In genomic region chr14:99751539-99752485, GRCh38 we compare ENCODE assay signal across 14 cellular contexts. TPM values are rescaled to one million over a fixed set of nuclear protein-coding genes. Genes with fewer than 3 reads are reported as not detected.
DNase-seq lines count a peak whose midpoint lies in the region; ATAC-seq and TF ChIP-seq lines count a peak whose summit lies in the region.
"Had no signal": no experiment of that assay in that cellular context is flagged by ENCODE, and none has a peak within 500 bp of the region (broad histone marks: within the 10 kb centered on the region; RNA-seq: fewer than 3 reads in every experiment).

No MANE protein-coding gene starts in this region.

- H4K20me1 ChIP-seq in SK-N-SH (ENCODE audit: insufficient read depth): no peaks in the 10 kb centered on the region

- no peaks in the 10 kb centered on the region for H3K79me2 ChIP-seq in SK-N-SH (ENCODE audit: insufficient read depth)

- H3K4me3 ChIP-seq in SK-N-SH (ENCODE audit: low read depth in 2 of 2, low read length in 1 of 2) (no peak overlapping the region), breast epithelium (no peak overlapping the region), lower lobe of right lung (no peak overlapping the region), transverse colon (no peak overlapping the region)
- H3K4me3 ChIP-seq: suprapubic skin had no signal

- H3K36me3 ChIP-seq in SK-N-SH (replicated peaks in 1 of 2; ENCODE audit: control insufficient read depth in 1 of 2, insufficient read depth in 2 of 2, low read length in 1 of 2): no peaks in the 10 kb centered on the region
- no peaks in the 10 kb centered on the region for H3K36me3 ChIP-seq in breast epithelium
- no peaks in the 10 kb centered on the region for H3K36me3 ChIP-seq in lower lobe of right lung
- no peaks in the 10 kb centered on the region for H3K36me3 ChIP-seq in transverse colon
- H3K36me3 ChIP-seq: suprapubic skin had no signal

- no peak for ATAC-seq in SK-N-SH treated with all-trans-retinoic acid at 6 μM for 48 hours
- no peak for ATAC-seq in lower lobe of right lung
- no peak for ATAC-seq in GM19023 (IDR thresholded peaks at IDR 0.05; ENCODE audit: unreplicated experiment)
- ATAC-seq: activated T-helper 17 cell treated with anti-CD3 and anti-CD28 coated beads, Interleukin-2, amount 50 U/mL, for 72 hours had no signal

- H3K27ac ChIP-seq in SK-N-SH (ENCODE audit: low read depth in 2 of 2, low read length in 1 of 2): peak overlapping the region in 1 of 2 experiments; percentile 37; a peak in 2 of 4 replicates
- peak overlapping the region; percentile 19 to 57 for H3K27ac ChIP-seq in breast epithelium
- H3K27ac ChIP-seq in lower lobe of right lung: peak overlapping the region; percentile 48
- H3K27ac ChIP-seq in transverse colon: peak overlapping the region; percentile 78 to 83 (median 80)
- H3K27ac ChIP-seq: suprapubic skin had no signal

- H3K4me2 ChIP-seq in SK-N-SH: peak overlapping the region; percentile 63

- no peak overlapping the region for H2AFZ ChIP-seq in SK-N-SH (ENCODE audit: low read depth)

- no peaks in the 10 kb centered on the region for H3K9me2 ChIP-seq in SK-N-SH

- peaks cover 4% of the 10 kb centered on the region for H3F3A ChIP-seq in SK-N-SH (replicated peaks; ENCODE audit: insufficient read depth)

- TF ChIP-seq CTCF in SK-N-SH (IDR thresholded peaks at IDR 0.05) (no peak), breast epithelium (IDR thresholded peaks at IDR 0.05) (no peak), lower lobe of right lung (IDR thresholded peaks at IDR 0.05) (no peak), transverse colon (IDR thresholded peaks at IDR 0.05) (no peak)

- in situ Hi-C loops in transverse colon (cut with MboI; ENCODE audit: low pct_ligation_motif_present in 1 of 4, low pct_unique_long_range_greater_than_20kb in 1 of 4, low sequenced_read_pairs in 3 of 4): no loop called here

- TF ChIP-seq EP300 in SK-N-SH (IDR thresholded peaks at IDR 0.05; ENCODE audit: borderline replicate concordance in 1 of 2, low read depth in 1 of 2, low read length in 1 of 2): no peak
- no peak for TF ChIP-seq EP300 in transverse colon (IDR thresholded peaks at IDR 0.05; ENCODE audit: low read depth)

- WGBS in SK-N-SH (ENCODE audit: low lambda C conversion rate): 77% methylated on average over 25 of the region's 25 CpGs
- 51 to 89% methylated on average over 5 to 25 of the region's 25 CpGs for WGBS in transverse colon (ENCODE audit: low coverage in 1 of 2), 2 donors

- no peaks in the 10 kb centered on the region for H3K9me3 ChIP-seq in SK-N-SH
- no peaks in the 10 kb centered on the region for H3K9me3 ChIP-seq in breast epithelium
- no peaks in the 10 kb centered on the region for H3K9me3 ChIP-seq in lower lobe of right lung
- no peaks in the 10 kb centered on the region for H3K9me3 ChIP-seq in transverse colon
- H3K9me3 ChIP-seq: suprapubic skin had no signal

- TF ChIP-seq POLR2A in breast epithelium (IDR thresholded peaks at IDR 0.05) (no peak), transverse colon (IDR thresholded peaks at IDR 0.05) (no peak)

- peak overlapping the region; percentile 43; the same call in 1 of the 2 replicates for H3K9ac ChIP-seq in SK-N-SH

- DNase-seq in SK-N-SH: no peak
- no peak for DNase-seq in breast epithelium (ENCODE audit: low spot score in 2 of 2)
- peak; percentile 44 for DNase-seq in lower lobe of right lung
- no peak for DNase-seq in transverse colon
- DNase-seq in Ammon's horn (ENCODE audit: low spot score): no peak
- no peak for DNase-seq in NCI-H774 (lab: John Stamatoyannopoulos, UW)
- DNase-seq: 8988T; activated CD4-positive, CD25-positive, alpha-beta regulatory T cell; NCI-H1417 treated with DMSO at 0.1 percent for 48 hours had no signal

- peaks cover 19 to 40% of the 10 kb centered on the region in 2 experiments; a peak in 3 of 4 replicates for H3K4me1 ChIP-seq in SK-N-SH (ENCODE audit: control insufficient read depth in 1 of 2, insufficient read depth in 2 of 2, low read depth in 1 of 2, low read length in 1 of 2)
- peaks cover 0 to under 1% of the 10 kb centered on the region in 2 donors for H3K4me1 ChIP-seq in breast epithelium
- peaks cover 85% of the 10 kb centered on the region for H3K4me1 ChIP-seq in lower lobe of right lung
- H3K4me1 ChIP-seq in transverse colon: peaks cover 34 to 64% (median 41%) of the 10 kb centered on the region in 4 donors

- no peak for TF ChIP-seq RAD21 in SK-N-SH (IDR thresholded peaks at IDR 0.05; ENCODE audit: low read length)

- intact Hi-C loops in breast epithelium (cut with DNase I; ENCODE audit: low total_unique reads) (no loop called here), lower lobe of right lung (cut with DNase I) (no loop called here), transverse colon (cut with DNase I; ENCODE audit: low total_unique reads) (loop anchor here (5.0 kb wide), 1 partner anchor 35 kb away; no protein-coding TSS in a partner anchor)

- H3K27me3 ChIP-seq in SK-N-SH (ENCODE audit: insufficient read depth) (no peaks in the 10 kb centered on the region), breast epithelium (peaks cover 0 to 5% of the 10 kb centered on the region in 2 donors), lower lobe of right lung (ENCODE audit: low read depth) (peaks cover 14% of the 10 kb centered on the region), transverse colon (peaks cover 7% of the 10 kb centered on the region)

- CTCF ChIA-PET in SK-N-SH (lab: Yijun Ruan, JAX): interaction anchor here (0.6 to 4.2 kb wide), 9 partner anchors 14 to 404 kb away, joined by 3 to 25 read pairs (median 3); no protein-coding TSS in a partner anchor

- POLR2A ChIA-PET in SK-N-SH (lab: Yijun Ruan, JAX): no interaction called here

TF ChIP-seq in SK-N-SH, 30 proteins besides CTCF, POLR2A, EP300 and RAD21:
- no peak for TF ChIP-seq RFX5 (IDR thresholded peaks at IDR 0.05; ENCODE audit: low read length)
- TF ChIP-seq TEAD4 (IDR thresholded peaks at IDR 0.05; ENCODE audit: borderline replicate concordance, insufficient read depth): no peak
- no peak for TF ChIP-seq RXRA (IDR thresholded peaks at IDR 0.05; ENCODE audit: borderline replicate concordance, low read depth)

TF ChIP-seq in SK-N-SH treated with all-trans-retinoic acid at 6 μM for 48 hours, 23 proteins besides CTCF, POLR2A, EP300 and RAD21 (continues in another document):
- TF ChIP-seq ESRRG (CRISPR knock-in tag; IDR thresholded peaks at IDR 0.05): no peak
- TF ChIP-seq OSR1 (CRISPR knock-in tag; IDR thresholded peaks at IDR 0.05): no peak
- no peak for TF ChIP-seq PPARA (CRISPR knock-in tag; IDR thresholded peaks at IDR 0.05; ENCODE audit: borderline replicate concordance)
- TF ChIP-seq ZFP30 (CRISPR knock-in tag; IDR thresholded peaks at IDR 0.05): no peak
- TF ChIP-seq RARB (CRISPR knock-in tag; IDR thresholded peaks at IDR 0.05): no peak
- no peak for TF ChIP-seq GLIS3 (CRISPR knock-in tag; IDR thresholded peaks at IDR 0.05)
- TF ChIP-seq ZFP3 (CRISPR knock-in tag; IDR thresholded peaks at IDR 0.05): no peak
- no peak for TF ChIP-seq ISL1 (CRISPR knock-in tag; IDR thresholded peaks at IDR 0.05)
- TF ChIP-seq CSRNP3 (CRISPR knock-in tag; IDR thresholded peaks at IDR 0.05): no peak
- no peak for TF ChIP-seq ZNF70 (CRISPR knock-in tag; IDR thresholded peaks at IDR 0.05)
- TF ChIP-seq, protein P1, sequence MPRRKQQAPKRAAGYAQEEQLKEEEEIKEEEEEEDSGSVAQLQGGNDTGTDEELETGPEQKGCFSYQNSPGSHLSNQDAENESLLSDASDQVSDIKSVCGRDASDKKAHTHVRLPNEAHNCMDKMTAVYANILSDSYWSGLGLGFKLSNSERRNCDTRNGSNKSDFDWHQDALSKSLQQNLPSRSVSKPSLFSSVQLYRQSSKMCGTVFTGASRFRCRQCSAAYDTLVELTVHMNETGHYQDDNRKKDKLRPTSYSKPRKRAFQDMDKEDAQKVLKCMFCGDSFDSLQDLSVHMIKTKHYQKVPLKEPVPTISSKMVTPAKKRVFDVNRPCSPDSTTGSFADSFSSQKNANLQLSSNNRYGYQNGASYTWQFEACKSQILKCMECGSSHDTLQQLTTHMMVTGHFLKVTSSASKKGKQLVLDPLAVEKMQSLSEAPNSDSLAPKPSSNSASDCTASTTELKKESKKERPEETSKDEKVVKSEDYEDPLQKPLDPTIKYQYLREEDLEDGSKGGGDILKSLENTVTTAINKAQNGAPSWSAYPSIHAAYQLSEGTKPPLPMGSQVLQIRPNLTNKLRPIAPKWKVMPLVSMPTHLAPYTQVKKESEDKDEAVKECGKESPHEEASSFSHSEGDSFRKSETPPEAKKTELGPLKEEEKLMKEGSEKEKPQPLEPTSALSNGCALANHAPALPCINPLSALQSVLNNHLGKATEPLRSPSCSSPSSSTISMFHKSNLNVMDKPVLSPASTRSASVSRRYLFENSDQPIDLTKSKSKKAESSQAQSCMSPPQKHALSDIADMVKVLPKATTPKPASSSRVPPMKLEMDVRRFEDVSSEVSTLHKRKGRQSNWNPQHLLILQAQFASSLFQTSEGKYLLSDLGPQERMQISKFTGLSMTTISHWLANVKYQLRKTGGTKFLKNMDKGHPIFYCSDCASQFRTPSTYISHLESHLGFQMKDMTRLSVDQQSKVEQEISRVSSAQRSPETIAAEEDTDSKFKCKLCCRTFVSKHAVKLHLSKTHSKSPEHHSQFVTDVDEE (CRISPR knock-in tag; IDR thresholded peaks at IDR 0.05): no peak
- no peak for TF ChIP-seq SNAI2 (CRISPR knock-in tag; IDR thresholded peaks at IDR 0.05)
- no peak for TF ChIP-seq ARNTL (CRISPR knock-in tag; IDR thresholded peaks at IDR 0.05; ENCODE audit: borderline replicate concordance, low read depth)
- TF ChIP-seq TCF4 (CRISPR knock-in tag; IDR thresholded peaks at IDR 0.05; ENCODE audit: borderline replicate concordance): no peak

RNA-seq across cellular contexts. Expression of gene EML1, which starts 41.4 kb away (rescaled TPM):
- 4.4 and 6.3 TPM in 2 replicates for polyA plus RNA-seq in SK-N-SH (2012; rRNA removed)
- polyA plus RNA-seq in SK-N-SH (2012; cell fraction: cytosol; rRNA removed): 5.2 and 5.8 TPM in 2 replicates
- 5.8 and 7.2 TPM in 2 replicates for polyA plus RNA-seq in SK-N-SH (2012; cell fraction: nucleus; rRNA removed)
- total RNA-seq in breast epithelium (10 to 100 TPM; 11.3 to 26.1 (median 25.9) TPM), lower lobe of right lung (34.5 TPM), transverse colon (10 to 100 TPM; 16.8 to 59.5 (median 21.9) TPM)
- total RNA-seq: OCI-LY7 had no signal
